Comparison of ENCODE assay signal across 27 cellular contexts in genomic region chr19:46460981-46461380, GRCh38. TPM values are rescaled to one million over a fixed set of nuclear protein-coding genes. Genes with fewer than 3 reads are reported as not detected.
"Had no signal": no experiment of that assay in that cellular context is flagged by ENCODE, and none has a peak within 500 bp of the region (broad histone marks: within the 10 kb centered on the region; RNA-seq: fewer than 3 reads in every experiment).

No MANE protein-coding gene starts in this region.

- H3K9ac ChIP-seq: neural progenitor cell had no signal

- H2AFZ ChIP-seq: neural progenitor cell had no signal

- H3K36me3 ChIP-seq: esophagus squamous epithelium, heart left ventricle, left lung, lower lobe of right lung, neural progenitor cell, ovary, right atrium auricular region, sigmoid colon, stomach, thoracic aorta, transverse colon had no signal

- H3K4me1 ChIP-seq: heart left ventricle, left lung, lower lobe of right lung, neural progenitor cell, right atrium auricular region, sigmoid colon had no signal

- H3K9me3 ChIP-seq: esophagus squamous epithelium, heart left ventricle, left lung, lower lobe of right lung, ovary, right atrium auricular region, sigmoid colon, stomach, thoracic aorta, transverse colon had no signal

- DNase-seq: effector CD8-positive, alpha-beta T cell; esophagus squamous epithelium; foreskin melanocyte; heart left ventricle; hypothalamus; islet precursor cell; left lung; lower lobe of right lung; mesenchymal stem cell; midbrain; nucleus accumbens; sigmoid colon; stimulated activated CD4-positive, alpha-beta T cell treated with anti-CD3 and anti-CD28 coated beads, Interleukin-2, amount 100 ng/mL, for 24 hours; stimulated activated naive CD4-positive, alpha-beta T cell; stomach; substantia nigra; transverse colon had no signal

- H3K4me2 ChIP-seq: neural progenitor cell had no signal

- ATAC-seq: heart left ventricle; left lung; lower lobe of right lung; natural killer cell treated with Interleukin-12 subunit alpha and Interleukin-12 subunit beta and Interleukin-15 and Interleukin-18, amount 100 ng/mL, for 72 hours had no signal

- H3K27ac ChIP-seq: coronary artery, esophagus squamous epithelium, heart left ventricle, left lung, lower lobe of right lung, neural progenitor cell, ovary, right atrium auricular region, sigmoid colon, stomach, thoracic aorta, transverse colon had no signal

- H3K27me3 ChIP-seq: heart left ventricle, neural progenitor cell, ovary, right atrium auricular region had no signal

- H3K4me3 ChIP-seq: coronary artery, esophagus squamous epithelium, heart left ventricle, left lung, lower lobe of right lung, neural progenitor cell, ovary, right atrium auricular region, sigmoid colon, skin epidermis, stomach, thoracic aorta, transverse colon had no signal

RNA-seq across cellular contexts. Expression of gene PNMA8A, which starts 10.4 kb away (rescaled TPM):
- total RNA-seq: natural killer cell treated with Interleukin-12 subunit alpha and Interleukin-12 subunit beta and Interleukin-15 and Interleukin-18, amount 100 ng/mL, for 72 hours had no signal

RNA-seq across cellular contexts. Expression of gene PNMA8C, which starts 32.2 kb away (rescaled TPM):
- total RNA-seq: dermis microvascular lymphatic vessel endothelial cell; epithelial cell of proximal tubule; esophagus squamous epithelium; glomerular endothelial cell; natural killer cell treated with Interleukin-12 subunit alpha and Interleukin-12 subunit beta and Interleukin-15 and Interleukin-18, amount 100 ng/mL, for 72 hours; right atrium auricular region; transverse colon had no signal

RNA-seq across cellular contexts. Expression of gene PNMA8B, which starts 34.7 kb away (rescaled TPM):
- total RNA-seq: natural killer cell treated with Interleukin-12 subunit alpha and Interleukin-12 subunit beta and Interleukin-15 and Interleukin-18, amount 100 ng/mL, for 72 hours had no signal

RNA-seq across cellular contexts. Expression of gene CCDC8, which starts 47.6 kb away (rescaled TPM):
- total RNA-seq: natural killer cell treated with Interleukin-12 subunit alpha and Interleukin-12 subunit beta and Interleukin-15 and Interleukin-18, amount 100 ng/mL, for 72 hours had no signal
